In the genomic region with DNA sequence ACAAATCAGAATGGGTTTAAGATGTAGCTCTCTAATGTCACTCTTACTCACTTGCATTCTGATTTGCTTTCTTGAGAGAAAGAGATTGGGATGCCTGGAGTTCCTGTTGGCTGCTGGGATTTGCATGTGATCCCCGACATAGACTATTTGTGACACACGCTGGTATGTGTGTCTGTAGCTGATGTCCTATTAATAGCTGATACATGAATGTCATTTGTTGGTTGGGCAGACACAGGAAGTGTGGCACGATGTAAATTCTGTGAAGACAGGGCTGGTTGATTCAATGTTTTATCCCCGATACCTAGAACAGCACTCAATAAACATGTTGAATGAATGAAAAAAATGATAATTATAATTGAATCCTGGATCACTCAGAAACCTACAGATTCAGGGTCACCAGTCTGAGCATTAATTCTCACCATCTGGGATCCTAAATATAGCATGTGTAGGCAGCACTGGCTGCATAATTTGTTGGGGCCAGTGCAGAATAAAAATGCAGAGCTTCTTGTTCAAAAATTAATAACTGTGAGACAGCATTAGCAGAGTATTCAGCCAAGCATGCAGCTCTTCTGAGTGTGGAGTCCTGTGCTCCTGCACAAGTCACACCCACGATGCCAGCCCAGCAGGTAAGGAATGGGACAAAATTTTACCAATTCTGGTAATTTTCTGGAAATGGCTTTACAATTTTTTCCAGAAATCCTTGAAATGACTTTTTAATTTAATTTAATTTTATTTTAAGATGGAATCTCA, we compare ENCODE assay signal across 11 cellular contexts. TPM values are rescaled to one million over a fixed set of nuclear protein-coding genes. Genes with fewer than 3 reads are reported as not detected.
DNase-seq lines count a peak whose midpoint lies in the region; ATAC-seq and TF ChIP-seq lines count a peak whose summit lies in the region.
"Had no signal": no experiment of that assay in that cellular context is flagged by ENCODE, and none has a peak within 500 bp of the region (broad histone marks: within the 10 kb centered on the region; RNA-seq: fewer than 3 reads in every experiment).

No MANE protein-coding gene starts in this region.

- H3K4me3 Mint-ChIP-seq in naive B cell (peak overlapping the region in 6 of 8 donors; percentile 16 to 69 (median 50)), endothelial cell (ENCODE audit: unreplicated experiment) (no peak overlapping the region)

- H2BK20ac ChIP-seq in IMR-90 (ENCODE audit: low read depth, low read length), result no peak overlapping the region

- peaks cover 0 to 8% (median 0%) of the 10 kb centered on the region in 3 donors for H3K27me3 Mint-ChIP-seq in naive B cell
- peaks cover 4% of the 10 kb centered on the region for H3K27me3 Mint-ChIP-seq in endothelial cell (ENCODE audit: unreplicated experiment)

- H3K27ac ChIP-seq in IMR-90 (ENCODE audit: insufficient read depth, low read length) (no peak overlapping the region), mammary epithelial cell (ENCODE audit: insufficient read depth, low read depth, low read length) (no peak overlapping the region)

- H3K9me3 Mint-ChIP-seq in naive B cell, result peaks cover 0 to 8% (median 2%) of the 10 kb centered on the region in 7 donors
- H3K9me3 Mint-ChIP-seq in endothelial cell (ENCODE audit: unreplicated experiment), result no peaks in the 10 kb centered on the region

- TF ChIP-seq RAD21 in IMR-90 (IDR thresholded peaks at IDR 0.05; ENCODE audit: low read length), result no peak

- no peak overlapping the region for H2BK120ac ChIP-seq in IMR-90 (ENCODE audit: low read depth, low read length)

- H3K23ac ChIP-seq in IMR-90 (ENCODE audit: low read depth, low read length), result no peak overlapping the region

- H3K4me1 Mint-ChIP-seq in naive B cell (peaks cover 13 to 26% (median 24%) of the 10 kb centered on the region in 3 donors), endothelial cell (ENCODE audit: unreplicated experiment) (peaks cover 20% of the 10 kb centered on the region)

- in situ Hi-C loops in IMR-90 (cut with MboI; ENCODE audit: low sequenced_read_pairs), result no loop called here
- in situ Hi-C loops in mammary epithelial cell (cut with MboI; ENCODE audit: low sequenced_read_pairs in 2 of 2), result no loop called here

- no peak for TF ChIP-seq CTCF in IMR-90 (conservative IDR thresholded peaks at IDR 0.05; ENCODE audit: low read depth, low read length)
- no peak for TF ChIP-seq CTCF in endothelial cell (IDR thresholded peaks at IDR 0.05; ENCODE audit: unreplicated experiment)
- no peak for TF ChIP-seq CTCF in mammary epithelial cell (conservative IDR thresholded peaks at IDR 0.05 in 1 of 2, IDR thresholded peaks at IDR 0.05 in 1 of 2; ENCODE audit: extremely low read depth in 1 of 2, insufficient read depth in 1 of 2, low read depth in 1 of 2, low read length in 2 of 2)

- H3K79me2 ChIP-seq in mammary epithelial cell (ENCODE audit: insufficient read depth, low read length), result no peaks in the 10 kb centered on the region

- no CpG with 5 or more reads among the region's 5 CpGs for WGBS in IMR-90 (ENCODE audit: extremely low coverage in 2 of 2, insufficient read length in 1 of 2), 2 experiments
- 53% methylated on average over 5 of the region's 5 CpGs for WGBS in mammary epithelial cell (ENCODE audit: low coverage, missing lambda C conversion rate)

- dilution Hi-C loops in IMR-90 (cut with HindIII; ENCODE audit: low sequenced_read_pairs, unreplicated experiment) (no loop called here), mammary epithelial cell (cut with HindIII; ENCODE audit: low sequenced_read_pairs) (no loop called here)

- peak; percentile 23 for DNase-seq in IMR-90
- DNase-seq in naive B cell, result peak; percentile 8
- no peak for DNase-seq in endothelial cell (ENCODE audit: low spot score)
- no peak for DNase-seq in effector CD8-positive, alpha-beta T cell (lab: John Stamatoyannopoulos, UW)
- DNase-seq in activated CD4-positive, CD25-positive, alpha-beta regulatory T cell treated with anti-CD3 and anti-CD28 coated beads, Interleukin-2, amount 50 U/mL, for 72 hours, result no peak
- DNase-seq in mammary epithelial cell, result no peak
- DNase-seq: midbrain, NCI-H2029 had no signal

- H4K20me1 ChIP-seq in IMR-90 (ENCODE audit: insufficient read depth, low read length) (no peaks in the 10 kb centered on the region), mammary epithelial cell (ENCODE audit: insufficient read depth, low read length) (no peaks in the 10 kb centered on the region)

- H2AFZ ChIP-seq in IMR-90 (replicated peaks; ENCODE audit: low read length, poor library complexity), result no peak overlapping the region
- no peak overlapping the region for H2AFZ ChIP-seq in mammary epithelial cell (ENCODE audit: low read depth, low read length)

- H3K9ac ChIP-seq in IMR-90 (ENCODE audit: low read depth, low read length) (no peak overlapping the region), mammary epithelial cell (ENCODE audit: insufficient read depth, low read length) (no peak overlapping the region)

- H3K27ac Mint-ChIP-seq in naive B cell, result peak overlapping the region in 3 of 6 donors; percentile 31 to 46 (median 32)
- no peak overlapping the region for H3K27ac Mint-ChIP-seq in endothelial cell (ENCODE audit: unreplicated experiment)

- H3K4me3 ChIP-seq in IMR-90 (ENCODE audit: insufficient read depth, low read depth, low read length), result no peak overlapping the region
- H3K4me3 ChIP-seq in mammary epithelial cell (replicated peaks in 1 of 3; ENCODE audit: insufficient read depth in 1 of 3, low read depth in 2 of 3, low read length in 3 of 3), result no peak overlapping the region
- H3K4me3 ChIP-seq: coronary artery had no signal

- no peak overlapping the region for H2BK15ac ChIP-seq in IMR-90 (ENCODE audit: low read depth, low read length)

- 0 out of 2 replicates have a peak overlapping the region, but pooled peaks have one; percentile 4 for H4K91ac ChIP-seq in IMR-90 (ENCODE audit: insufficient read depth, low read depth, low read length)

- intact Hi-C loops in IMR-90 (cut with micrococcal nuclease) (no loop called here), mammary epithelial cell (cut with micrococcal nuclease) (no loop called here)

- BruUV-seq in IMR-90 (replicated peaks; lab: Mats Ljungman, UMichigan), result no TSS peak
- BruUV-seq in mammary epithelial cell (replicated peaks; lab: Mats Ljungman, UMichigan), result no TSS peak

- ATAC-seq in GM18520 (IDR thresholded peaks at IDR 0.05; ENCODE audit: unreplicated experiment) (peak; percentile 63), GM21786 (IDR thresholded peaks at IDR 0.05; ENCODE audit: unreplicated experiment) (peak; percentile 83), IMR-90 (ENCODE audit: low read depth) (no peak), naive B cell (ENCODE audit: low read depth in 2 of 2) (peak; percentile 82 to 88)

- H3K4ac ChIP-seq in IMR-90 (ENCODE audit: low read depth, low read length), result no peak overlapping the region

- H3K4me1 ChIP-seq in IMR-90 (ENCODE audit: control insufficient read depth, insufficient read depth, low read length), result peaks cover under 1% of the 10 kb centered on the region; the same call in 1 of the 2 replicates
- no peaks in the 10 kb centered on the region for H3K4me1 ChIP-seq in mammary epithelial cell (ENCODE audit: insufficient read depth, low read length)

- H3K56ac ChIP-seq in IMR-90 (ENCODE audit: extremely low read depth, insufficient read depth, low read length), result no peak overlapping the region

- no peak overlapping the region for H2AK9ac ChIP-seq in IMR-90 (replicated peaks; ENCODE audit: low read depth, low read length, poor library complexity)

- no peak overlapping the region for H4K8ac ChIP-seq in IMR-90 (ENCODE audit: low read depth in 2 of 2, low read length in 2 of 2)

- no peak overlapping the region for H3K4me2 ChIP-seq in IMR-90 (ENCODE audit: low read depth, low read length)
- no peak overlapping the region for H3K4me2 ChIP-seq in mammary epithelial cell (ENCODE audit: insufficient read depth, low read depth, low read length)

- H3K36me3 Mint-ChIP-seq in naive B cell (peaks cover 4 to 7% of the 10 kb centered on the region in 2 donors), endothelial cell (ENCODE audit: low read depth, unreplicated experiment) (no peaks in the 10 kb centered on the region)

- H3K9me3 ChIP-seq in IMR-90 (ENCODE audit: control insufficient read depth, insufficient read depth, low read length) (no peaks in the 10 kb centered on the region), mammary epithelial cell (replicated peaks; ENCODE audit: insufficient read depth, low read length) (no peaks in the 10 kb centered on the region)

- H3K27me3 ChIP-seq in IMR-90 (ENCODE audit: control insufficient read depth, insufficient read depth, low read length), result no peaks in the 10 kb centered on the region
- no peaks in the 10 kb centered on the region for H3K27me3 ChIP-seq in mammary epithelial cell (ENCODE audit: insufficient read depth, low read length)

- no peak overlapping the region for H3K18ac ChIP-seq in IMR-90 (ENCODE audit: low read depth, low read length)

- POLR2A ChIA-PET in IMR-90 (lab: Charles Lee; ENCODE audit: unreplicated experiment), result no interaction called here

- H3K79me1 ChIP-seq in IMR-90 (ENCODE audit: low read depth in 1 of 2, low read length in 2 of 2), result no peaks in the 10 kb centered on the region

- TF ChIP-seq POLR2A in IMR-90 (IDR thresholded peaks at IDR 0.05; ENCODE audit: low read depth, low read length), result no peak

- no peaks in the 10 kb centered on the region for H3K9me1 ChIP-seq in IMR-90 (ENCODE audit: insufficient read depth, low read length)

- no peak overlapping the region for H2BK5ac ChIP-seq in IMR-90 (ENCODE audit: low read depth, low read length, poor library complexity, severe bottlenecking)

- H2AK5ac ChIP-seq in IMR-90 (ENCODE audit: low read depth, low read length), result no peak overlapping the region

- no peaks in the 10 kb centered on the region for H3K36me3 ChIP-seq in IMR-90 (ENCODE audit: control insufficient read depth, insufficient read depth, low read length)
- no peaks in the 10 kb centered on the region for H3K36me3 ChIP-seq in mammary epithelial cell (ENCODE audit: insufficient read depth, low read length)

- no peak overlapping the region for H4K5ac ChIP-seq in IMR-90 (ENCODE audit: low read depth, low read length)

- H3K14ac ChIP-seq in IMR-90 (replicated peaks; ENCODE audit: low read depth, low read length), result no peak overlapping the region

- CTCF ChIA-PET in IMR-90 (lab: Yijun Ruan, JAX), result interaction anchor here (1.0 kb wide), 1 partner anchor 34 kb away, joined by 4 read pairs; no protein-coding TSS in a partner anchor
- CTCF ChIA-PET in mammary epithelial cell (lab: Charles Lee; ENCODE audit: low non-redundant PET), result no interaction called here

RNA-seq across cellular contexts. Expression of a gene that starts 35.5 kb away (rescaled TPM):
- total RNA-seq in IMR-90 (2012; rRNA removed) (12.0 and 19.4 TPM in 2 replicates), endothelial cell (ENCODE audit: unreplicated experiment) (19.5 TPM), mammary epithelial cell (10 to 100 TPM; 19.4 to 27.0 TPM)
- polyA plus RNA-seq in IMR-90 (2012; rRNA removed) (12.4 and 13.5 TPM in 2 replicates), naive B cell (ENCODE audit: low read depth in 6 of 6) (under 1 TPM in 1 of 6 donors, not detected in 5; 0.55 TPM), mammary epithelial cell (8.9 TPM)
- 8.8 and 13.5 TPM in 2 replicates for polyA plus RNA-seq in IMR-90 (2012; cell fraction: cytosol; rRNA removed)
- 17.3 and 33.3 TPM in 2 replicates for polyA plus RNA-seq in IMR-90 (2012; cell fraction: nucleus; rRNA removed; ENCODE audit: low replicate concordance)
- 1.4 TPM for polyA minus RNA-seq in mammary epithelial cell

Comparison
In these comparisons a context has a peak if more than half of its experiments do, and no peak if none do; other contexts are left out.
1. DNase-seq: peak in IMR-90 (single experiment) and naive B cell (single experiment); none in endothelial cell (single experiment), effector CD8-positive, alpha-beta T cell (single experiment), activated CD4-positive, CD25-positive, alpha-beta regulatory T cell treated with anti-CD3 and anti-CD28 coated beads, Interleukin-2, amount 50 U/mL, for 72 hours (single experiment) and mammary epithelial cell (single experiment).